6 cellular contexts compared by ENCODE assay signal in genomic region chr17:29623283-29623647, GRCh38. TPM values are rescaled to one million over a fixed set of nuclear protein-coding genes. Genes with fewer than 3 reads are reported as not detected.
DNase-seq lines count a peak whose midpoint lies in the region; ATAC-seq, FAIRE-seq and TF ChIP-seq lines count a peak whose summit lies in the region.

No MANE protein-coding gene starts in this region.

- H3K36me3 ChIP-seq in BE2C (no peaks in the 10 kb centered on the region), RWPE2 (ENCODE audit: low read depth) (no peaks in the 10 kb centered on the region)

- H3K4me3 ChIP-seq in BE2C (ENCODE audit: low read depth, low read length) (peak overlapping the region; percentile 69), RWPE2 (ENCODE audit: severe bottlenecking) (no peak overlapping the region)

- ATAC-seq in RWPE2 (ENCODE audit: low read depth) = no peak

- H3K27me3 ChIP-seq in BE2C = no peaks in the 10 kb centered on the region
- H3K27me3 ChIP-seq in RWPE2 (ENCODE audit: insufficient read depth, poor library complexity, severe bottlenecking) = no peaks in the 10 kb centered on the region

- H3K36me3 Mint-ChIP-seq in immature natural killer cell = no peaks in the 10 kb centered on the region

- peak overlapping the region in 5 of 6 donors; percentile 37 to 77 (median 49) for H3K27ac Mint-ChIP-seq in immature natural killer cell

- H3K9me3 Mint-ChIP-seq in immature natural killer cell = no peaks in the 10 kb centered on the region

- peak overlapping the region; percentile 78 to 84 (median 84) for H3K4me3 Mint-ChIP-seq in immature natural killer cell

- peaks cover 23 to 48% of the 10 kb centered on the region in 2 donors for H3K4me1 Mint-ChIP-seq in immature natural killer cell

- peaks cover 2 to 20% (median 10%) of the 10 kb centered on the region in 3 donors for H3K27me3 Mint-ChIP-seq in immature natural killer cell (ENCODE audit: low read depth in 3 of 3)

- peaks cover 15% of the 10 kb centered on the region for H3K4me1 ChIP-seq in BE2C
- H3K4me1 ChIP-seq in RWPE2 (ENCODE audit: insufficient read depth, poor library complexity, severe bottlenecking) = peaks cover 25% of the 10 kb centered on the region

- FAIRE-seq in D721Med (lab: Jason Lieb, UNC) = no peak

- H3K9me3 ChIP-seq in BE2C (no peaks in the 10 kb centered on the region), RWPE2 (ENCODE audit: severe bottlenecking) (no peaks in the 10 kb centered on the region)

- TF ChIP-seq CTCF in BE2C (IDR thresholded peaks at IDR 0.05; ENCODE audit: low read depth, low read length) (no peak), RWPE2 (IDR thresholded peaks at IDR 0.05; ENCODE audit: poor library complexity, severe bottlenecking) (no peak), D721Med (IDR thresholded peaks at IDR 0.05; ENCODE audit: insufficient read depth, missing control alignments) (no peak)

- DNase-seq in BE2C (no peak), RWPE2 (ENCODE audit: low spot score) (no peak), immature natural killer cell (no peak), COLO668 (lab: John Stamatoyannopoulos, UW; ENCODE audit: unreplicated experiment) (no peak), H4 (ENCODE audit: low spot score) (no peak), D721Med (ENCODE audit: insufficient read length, low spot score) (no peak)

- peak overlapping the region; percentile 76 for H3K27ac ChIP-seq in RWPE2 (ENCODE audit: poor library complexity, severe bottlenecking)

RNA-seq across cellular contexts. Expression of gene CORO6, which starts 0.6 kb away (rescaled TPM):
- polyA plus RNA-seq in BE2C (2012; ENCODE audit: insufficient read depth, insufficient read length, low read depth) = 7.5 TPM
- polyA plus RNA-seq in immature natural killer cell = 1 to 10 TPM in 1 of 3 donors, under 1 TPM in 2; 0.12 to 1.3 (median 0.38) TPM
- 0.14 and 1.2 TPM in 2 replicates for total RNA-seq in H4 (2014; rRNA removed; shearing (Covaris generic))

RNA-seq across cellular contexts. Expression of gene ANKRD13B, which starts 30.3 kb away (rescaled TPM):
- 84.2 TPM for polyA plus RNA-seq in BE2C (2012; ENCODE audit: insufficient read depth, insufficient read length, low read depth)
- polyA plus RNA-seq in immature natural killer cell = under 1 TPM in 1 of 3 donors, not detected in 2; 0.18 TPM
- 2.9 and 3.8 TPM in 2 replicates for total RNA-seq in H4 (2014; rRNA removed; shearing (Covaris generic))

RNA-seq across cellular contexts. Expression of gene GIT1, which starts 33.8 kb away (rescaled TPM):
- 48.9 TPM for polyA plus RNA-seq in BE2C (2012; ENCODE audit: insufficient read depth, insufficient read length, low read depth)
- 1 to 10 TPM; 2.3 to 8.9 (median 5.1) TPM for polyA plus RNA-seq in immature natural killer cell
- total RNA-seq in H4 (2014; rRNA removed; shearing (Covaris generic)) = 10.8 and 11.7 TPM in 2 replicates

RNA-seq across cellular contexts. Expression of gene TP53I13, which starts 54.8 kb away (rescaled TPM):
- polyA plus RNA-seq in BE2C (2012; ENCODE audit: insufficient read depth, insufficient read length, low read depth) = 11.0 TPM
- 10 to 100 TPM; 41.6 to 50.5 (median 47.0) TPM for polyA plus RNA-seq in immature natural killer cell
- 16.0 and 23.3 TPM in 2 replicates for total RNA-seq in H4 (2014; rRNA removed; shearing (Covaris generic))

RNA-seq across cellular contexts. Expression of gene ABHD15, which starts 56.4 kb away (rescaled TPM):
- polyA plus RNA-seq in BE2C (2012; ENCODE audit: insufficient read depth, insufficient read length, low read depth) = 0.12 TPM
- 10 to 100 TPM; 31.6 to 36.7 (median 34.0) TPM for polyA plus RNA-seq in immature natural killer cell
- total RNA-seq in H4 (2014; rRNA removed; shearing (Covaris generic)) = 6.2 and 8.6 TPM in 2 replicates
